In the genomic region with DNA sequence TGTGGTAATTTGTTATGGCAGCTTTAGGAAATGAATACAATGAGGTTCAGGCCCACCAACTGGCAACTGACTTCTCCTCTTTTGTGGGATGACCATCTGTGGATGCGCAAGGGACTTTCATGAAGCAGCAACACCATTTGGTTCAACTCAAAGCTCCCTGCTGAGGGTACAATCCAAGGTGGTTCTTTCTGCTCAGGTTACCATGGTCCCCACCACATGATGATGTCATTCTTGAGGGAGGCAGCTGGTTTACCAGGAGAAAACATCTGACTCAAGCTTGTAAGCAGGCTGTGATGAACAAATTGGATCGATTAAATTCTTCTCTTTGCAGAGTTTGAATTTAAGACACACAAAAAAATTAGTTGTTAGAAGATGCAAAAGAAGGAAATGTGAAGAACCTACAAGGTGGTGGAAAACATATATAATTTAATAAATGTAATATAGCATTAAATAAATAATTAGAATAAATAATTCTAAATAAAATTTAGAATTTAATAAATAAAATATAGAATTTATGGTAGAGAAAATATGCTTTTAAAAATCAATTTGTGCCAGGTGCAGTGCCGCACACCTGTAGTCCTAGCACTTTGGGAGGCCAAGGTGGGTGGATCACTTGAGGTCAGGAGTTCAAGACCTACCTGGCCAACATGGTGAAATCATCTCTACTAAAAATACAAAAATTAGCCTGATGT, we compare ENCODE assay signal across 20 cellular contexts.
A peak's percentile ranks its signal among the peaks of the same experiment; 100 is the strongest.
DNase-seq lines count a peak whose midpoint lies in the region; ATAC-seq, FAIRE-seq and TF ChIP-seq lines count a peak whose summit lies in the region.
"Had no signal": no experiment of that assay in that cellular context is flagged by ENCODE, and none has a peak within 500 bp of the region (broad histone marks: within the 10 kb centered on the region; RNA-seq: fewer than 3 reads in every experiment).

No MANE protein-coding gene starts in this region.

- H3K4me2 ChIP-seq in DND-41 (ENCODE audit: insufficient read depth, low read length) = no peak overlapping the region
- no peak overlapping the region for H3K4me2 ChIP-seq in K562 (ENCODE audit: insufficient read depth, low read length)
- H3K4me2 ChIP-seq: BLaER1 treated with 17β-estradiol and CSF1 and Interleukin-3, amounts not matched to agents 10 nM and 100 nM; KMS-11 had no signal

- H3K36me3 ChIP-seq in DND-41 (ENCODE audit: insufficient read depth, low read length) = no peaks in the 10 kb centered on the region
- no peaks in the 10 kb centered on the region for H3K36me3 ChIP-seq in K562 (ENCODE audit: control insufficient read depth, insufficient read depth, low read length)
- H3K36me3 ChIP-seq in ascending aorta = no peaks in the 10 kb centered on the region
- no peaks in the 10 kb centered on the region for H3K36me3 ChIP-seq in left ventricle myocardium inferior
- H3K36me3 ChIP-seq: BLaER1 treated with 17β-estradiol and CSF1 and Interleukin-3, amounts not matched to agents 10 nM and 100 nM had no signal

- no peak for FAIRE-seq in K562 (lab: Jason Lieb, UNC)
- FAIRE-seq: G401.6, GM12892 had no signal

- TF ChIP-seq POLR2A in NB4 (IDR thresholded peaks at IDR 0.05; ENCODE audit: extremely low read depth, insufficient read length) (no peak), K562 (conservative IDR thresholded peaks at IDR 0.05) (no peak)

- H3K9ac ChIP-seq in DND-41 (ENCODE audit: low read depth, low read length) (no peak overlapping the region), K562 (ENCODE audit: insufficient read depth in 1 of 2, low read depth in 2 of 2, low read length in 2 of 2) (no peak overlapping the region)
- H3K9ac ChIP-seq: BLaER1 treated with 17β-estradiol and CSF1 and Interleukin-3, amounts not matched to agents 10 nM and 100 nM; GM23248; KMS-11 had no signal

- no peaks in the 10 kb centered on the region for H3K79me2 ChIP-seq in DND-41 (ENCODE audit: insufficient read depth, low read length)
- no peaks in the 10 kb centered on the region for H3K79me2 ChIP-seq in K562 (ENCODE audit: control insufficient read depth, insufficient read depth, low read length)

- no peaks in the 10 kb centered on the region for H3K9me1 ChIP-seq in K562 (ENCODE audit: control insufficient read depth, insufficient read depth, low read length)

- DNase-seq in DMS53 (lab: John Stamatoyannopoulos, UW) = peak; percentile 28
- no peak for DNase-seq in DMS53 treated with DMSO at 0.1 percent for 48 hours (lab: John Stamatoyannopoulos, UW; ENCODE audit: unreplicated experiment)
- peak; percentile 50 for DNase-seq in DND-41
- DNase-seq in NB4 (ENCODE audit: low read depth) = peak; percentile 9
- DNase-seq in K562 (ENCODE audit: extremely low read depth in 1 of 4, low spot score in 3 of 4) = no peak
- no peak for DNase-seq in ascending aorta (ENCODE audit: low spot score in 2 of 2)
- DNase-seq in left ventricle myocardium inferior = no peak
- DNase-seq: 8988T, DMS153, GM23248, NCI-H1417, NCI-H1930, NCI-H524, RPMI8226 had no signal

- TF ChIP-seq CTCF in DND-41 (IDR thresholded peaks at IDR 0.05; ENCODE audit: borderline replicate concordance, extremely low read depth, low read length, poor library complexity, severe bottlenecking) (no peak), NB4 (IDR thresholded peaks at IDR 0.05; ENCODE audit: low read depth, low read length) (no peak), K562 (IDR thresholded peaks at IDR 0.05 in 2 of 3, conservative IDR thresholded peaks at IDR 0.05 in 1 of 3; ENCODE audit: insufficient read depth in 2 of 3, low read depth in 1 of 3, low read length in 3 of 3) (no peak), ascending aorta (IDR thresholded peaks at IDR 0.05) (no peak), left ventricle myocardium inferior (IDR thresholded peaks at IDR 0.05; ENCODE audit: borderline replicate concordance) (no peak)

- no peak overlapping the region for H3K4me3 ChIP-seq in DND-41 (ENCODE audit: low read depth in 1 of 2, low read length in 2 of 2)
- no peak overlapping the region for H3K4me3 ChIP-seq in NB4 (ENCODE audit: low read depth, low read length)
- no peak overlapping the region for H3K4me3 ChIP-seq in K562
- no peak overlapping the region for H3K4me3 ChIP-seq in ascending aorta
- H3K4me3 ChIP-seq in left ventricle myocardium inferior = no peak overlapping the region
- H3K4me3 ChIP-seq: BLaER1 treated with 17β-estradiol and CSF1 and Interleukin-3, amounts not matched to agents 10 nM and 100 nM; GM23248 had no signal

- H3K4me1 ChIP-seq in DND-41 (ENCODE audit: insufficient read depth, low read length) = peaks cover 4% of the 10 kb centered on the region
- no peaks in the 10 kb centered on the region for H3K4me1 ChIP-seq in K562 (replicated peaks in 1 of 2; ENCODE audit: control insufficient read depth in 2 of 2, insufficient read depth in 2 of 2, low read length in 2 of 2)
- H3K4me1 ChIP-seq in ascending aorta = no peaks in the 10 kb centered on the region
- no peaks in the 10 kb centered on the region for H3K4me1 ChIP-seq in left ventricle myocardium inferior
- H3K4me1 ChIP-seq: BLaER1 treated with 17β-estradiol and CSF1 and Interleukin-3, amounts not matched to agents 10 nM and 100 nM had no signal

- TF ChIP-seq EP300 in K562 (IDR thresholded peaks at IDR 0.05; ENCODE audit: low read length) = no peak

- in situ Hi-C loops in K562 (cut with MboI) = no loop called here

- H3K27ac ChIP-seq in DND-41 (ENCODE audit: low read length) (no peak overlapping the region), K562 (ENCODE audit: extremely low read depth, low read depth, low read length) (no peak overlapping the region), ascending aorta (no peak overlapping the region), left ventricle myocardium inferior (replicated peaks) (no peak overlapping the region)
- H3K27ac ChIP-seq: BLaER1 treated with 17β-estradiol and CSF1 and Interleukin-3, amounts not matched to agents 10 nM and 100 nM; GM23248; HL-60; KMS-11 had no signal

- H4K20me1 ChIP-seq in DND-41 (ENCODE audit: insufficient read depth, low read length) (no peaks in the 10 kb centered on the region), K562 (replicated peaks; ENCODE audit: control insufficient read depth, insufficient read depth, low read length) (no peaks in the 10 kb centered on the region)
- H4K20me1 ChIP-seq: BLaER1 treated with 17β-estradiol and CSF1 and Interleukin-3, amounts not matched to agents 10 nM and 100 nM had no signal

- H3K9me3 ChIP-seq in DND-41 (ENCODE audit: insufficient read depth, low read length, severe bottlenecking) (no peaks in the 10 kb centered on the region), K562 (replicated peaks; ENCODE audit: control insufficient read depth, insufficient read depth, low read depth, low read length) (no peaks in the 10 kb centered on the region), ascending aorta (peaks cover 0 to 5% of the 10 kb centered on the region in 2 donors), left ventricle myocardium inferior (replicated peaks) (peaks cover 8% of the 10 kb centered on the region)
- H3K9me3 ChIP-seq: BLaER1 treated with 17β-estradiol and CSF1 and Interleukin-3, amounts not matched to agents 10 nM and 100 nM had no signal

- POLR2A ChIA-PET in K562 (lab: Yijun Ruan, JAX) = no interaction called here

- 15% methylated on average over 3 of the region's 3 CpGs for WGBS in K562 (ENCODE audit: insufficient coverage, low coverage, missing lambda C conversion rate)

- CTCF ChIA-PET in K562 (lab: Yijun Ruan, JAX; ENCODE audit: low intra/inter-chr PET ratio) = no interaction called here

- BruUV-seq in K562 (replicated peaks; lab: Mats Ljungman, UMichigan) = no TSS peak

- no peak for TF ChIP-seq RAD21 in K562 (CRISPR knock-in tag; conservative IDR thresholded peaks at IDR 0.05 in 1 of 2, IDR thresholded peaks at IDR 0.05 in 1 of 2)

- H2AFZ ChIP-seq in DND-41 (ENCODE audit: low read depth, low read length) = no peak overlapping the region
- H2AFZ ChIP-seq in K562 (ENCODE audit: low read depth, low read length) = no peak overlapping the region
- H2AFZ ChIP-seq: GM23248 had no signal

- no peaks in the 10 kb centered on the region for H3K27me3 ChIP-seq in DND-41 (ENCODE audit: insufficient read depth, low read length, poor library complexity)
- H3K27me3 ChIP-seq in K562 (ENCODE audit: control insufficient read depth in 2 of 2, insufficient read depth in 2 of 2, low read length in 2 of 2) = no peaks in the 10 kb centered on the region
- H3K27me3 ChIP-seq in ascending aorta = no peaks in the 10 kb centered on the region
- peaks cover 15% of the 10 kb centered on the region for H3K27me3 ChIP-seq in left ventricle myocardium inferior (ENCODE audit: low read depth)
- H3K27me3 ChIP-seq: BLaER1 treated with 17β-estradiol and CSF1 and Interleukin-3, amounts not matched to agents 10 nM and 100 nM had no signal

- ATAC-seq in DND-41 (ENCODE audit: insufficient read depth, low read depth) = peak; percentile 73
- no peak for ATAC-seq in K562
- no peak for ATAC-seq in HG02678 (IDR thresholded peaks at IDR 0.05; ENCODE audit: unreplicated experiment)

- intact Hi-C loops in K562 (cut with micrococcal nuclease) = no loop called here
- intact Hi-C loops in ascending aorta (cut with DNase I) = no loop called here
- intact Hi-C loops in left ventricle myocardium inferior (cut with micrococcal nuclease) = no loop called here

TF ChIP-seq in K562, 482 proteins besides CTCF, POLR2A, EP300 and RAD21:
- TF ChIP-seq NCOA1 (IDR thresholded peaks at IDR 0.05; ENCODE audit: low read depth) = no peak
- peak; percentile 41 for TF ChIP-seq ATF3 (IDR thresholded peaks at IDR 0.05)
- TF ChIP-seq ATF3 (CRISPR knock-in tag; conservative IDR thresholded peaks at IDR 0.05) = no peak
TF ChIP-seq in K562: peak in this region for 1.

Comparison
In these comparisons a context has a peak if more than half of its experiments do, and no peak if none do; other contexts are left out.
1. DNase-seq: peak in DMS53 (single experiment), DND-41 (single experiment) and NB4 (single experiment); none in DMS53 treated with DMSO at 0.1 percent for 48 hours (single experiment), K562 (0 of 4), ascending aorta (0 of 2) and left ventricle myocardium inferior (single experiment).